Comparison of ENCODE assay signal across 8 cellular contexts in the genomic region with DNA sequence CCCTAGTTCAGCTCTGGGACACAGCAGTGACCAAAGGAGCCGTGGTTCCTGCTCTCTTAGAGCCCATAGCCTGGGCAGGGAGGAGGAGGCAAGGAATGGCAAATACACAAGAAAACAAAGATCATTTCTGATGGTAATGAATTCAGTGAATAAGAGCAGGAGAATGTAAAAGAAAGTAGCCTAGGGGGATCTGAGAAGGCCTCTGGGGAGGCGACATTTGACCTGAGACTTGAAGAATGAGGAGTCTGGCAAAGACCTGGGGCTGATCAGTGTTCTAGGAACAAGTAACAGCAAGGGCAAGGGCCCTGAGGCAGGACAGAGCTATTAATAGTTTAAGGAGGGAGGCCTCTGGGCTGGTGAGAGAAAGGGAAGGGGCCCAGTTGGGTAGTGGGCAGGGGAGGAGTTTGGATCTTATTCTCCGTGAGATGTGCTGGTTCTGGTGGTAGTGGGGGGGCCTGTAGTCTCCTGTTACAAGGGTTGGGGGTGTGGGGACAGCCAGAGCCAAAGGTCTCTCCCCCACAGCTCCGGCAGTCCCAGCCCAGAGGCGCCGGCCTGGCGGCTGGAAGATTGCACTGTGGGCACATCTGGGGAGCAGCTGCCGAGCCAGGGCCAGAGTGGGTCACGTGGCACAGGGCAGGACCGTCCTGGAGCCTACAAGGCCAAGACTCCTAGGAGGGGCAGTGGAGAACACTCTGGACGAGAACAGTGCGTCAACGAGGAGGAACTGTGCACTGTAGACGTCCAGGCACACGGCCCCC.
A peak's percentile ranks its signal among the peaks of the same experiment; 100 is the strongest.
DNase-seq lines count a peak whose midpoint lies in the region; ATAC-seq and TF ChIP-seq lines count a peak whose summit lies in the region.

No MANE protein-coding gene starts in this region.

- H3K27ac ChIP-seq in angular gyrus (ENCODE audit: low read depth, low read length) (peak overlapping the region; percentile 16), iPS-18a (ENCODE audit: low read length) (peak overlapping the region; percentile 71)

- H3K9me3 ChIP-seq in iPS-18a (ENCODE audit: control insufficient read depth, low read depth, low read length), result no peaks in the 10 kb centered on the region

- no peak overlapping the region for H3K4me3 ChIP-seq in HFF-Myc (replicated peaks; ENCODE audit: low read depth, low read length)
- H3K4me3 ChIP-seq in iPS-18a (ENCODE audit: low read length), result no peak overlapping the region

- no peak overlapping the region for H3K9ac ChIP-seq in iPS-18a (ENCODE audit: low read length)

- no peak for TF ChIP-seq CTCF in HFF-Myc (IDR thresholded peaks at IDR 0.05; ENCODE audit: low read depth, low read length, missing control alignments)

- H3K27me3 ChIP-seq in iPS-18a (ENCODE audit: control insufficient read depth, insufficient read depth, low read length), result no peaks in the 10 kb centered on the region

- ATAC-seq in GM18502 (IDR thresholded peaks at IDR 0.05; ENCODE audit: poor library complexity, unreplicated experiment) (no peak), GM18873 (IDR thresholded peaks at IDR 0.05; ENCODE audit: low FRiP score, unreplicated experiment) (no peak)

- H3K36me3 ChIP-seq in iPS-18a (ENCODE audit: control insufficient read depth, low read depth, low read length), result no peaks in the 10 kb centered on the region

- DNase-seq in HFF-Myc (ENCODE audit: extremely low read depth, low read depth) (peak; percentile 90), stromal cell of bone marrow (ENCODE audit: low read depth) (peak; percentile 82), NCI-H2107 (lab: John Stamatoyannopoulos, UW) (no peak), GM19238 (ENCODE audit: insufficient read length, low spot score) (no peak)

- peaks cover 21% of the 10 kb centered on the region for H3K4me1 ChIP-seq in iPS-18a (ENCODE audit: control insufficient read depth, low read depth, low read length)

Comparison
In these comparisons a context has a peak if more than half of its experiments do, and no peak if none do; other contexts are left out.
1. DNase-seq: peak in HFF-Myc (single experiment) and stromal cell of bone marrow (single experiment); none in NCI-H2107 (single experiment) and GM19238 (single experiment).